Comparison of ENCODE assay signal across 9 cellular contexts in genomic region chr18:21820035-21820810, GRCh38.
DNase-seq lines count a peak whose midpoint lies in the region; ATAC-seq, FAIRE-seq and TF ChIP-seq lines count a peak whose summit lies in the region.
"Had no signal": no experiment of that assay in that cellular context is flagged by ENCODE, and none has a peak within 500 bp of the region (broad histone marks: within the 10 kb centered on the region; RNA-seq: fewer than 3 reads in every experiment).

No MANE protein-coding gene starts in this region.

- H3K27ac Mint-ChIP-seq in nephron progenitor cell, result no peak overlapping the region
- H3K27ac Mint-ChIP-seq in activated naive CD4-positive, alpha-beta T cell treated with anti-CD3 and anti-CD28 coated beads, Interleukin-2, amount 50 U/mL, for 72 hours, result no peak overlapping the region

- peaks cover 6% of the 10 kb centered on the region for H3K4me1 Mint-ChIP-seq in nephron progenitor cell

- H3K4me3 ChIP-seq in choroid plexus epithelial cell (ENCODE audit: low read depth, low read length), result no peak overlapping the region

- DNase-seq in LoVo (ENCODE audit: low spot score), result peak; percentile 2
- peak; percentile 67 for DNase-seq in choroid plexus epithelial cell (ENCODE audit: low read depth)
- no peak for DNase-seq in nephron progenitor cell
- DNase-seq in activated naive CD4-positive, alpha-beta T cell treated with anti-CD3 and anti-CD28 coated beads, Interleukin-2, amount 50 U/mL, for 72 hours (ENCODE audit: low spot score in 2 of 2), result no peak
- DNase-seq in putamen (ENCODE audit: low spot score), result no peak
- DNase-seq: NCI-H2029 treated with DMSO at 0.1 percent for 48 hours had no signal

- TF ChIP-seq CTCF in choroid plexus epithelial cell (conservative IDR thresholded peaks at IDR 0.05; ENCODE audit: low read depth, low read length) (peak; percentile 69), nephron progenitor cell (IDR thresholded peaks at IDR 0.05) (peak; percentile 58)

- H3K4me3 Mint-ChIP-seq in nephron progenitor cell, result no peak overlapping the region

- no peaks in the 10 kb centered on the region for H3K9me3 Mint-ChIP-seq in nephron progenitor cell
- no peaks in the 10 kb centered on the region for H3K9me3 Mint-ChIP-seq in activated naive CD4-positive, alpha-beta T cell treated with anti-CD3 and anti-CD28 coated beads, Interleukin-2, amount 50 U/mL, for 72 hours

- peaks cover 69% of the 10 kb centered on the region for H3K36me3 Mint-ChIP-seq in nephron progenitor cell (ENCODE audit: low read depth)
- H3K36me3 Mint-ChIP-seq in activated naive CD4-positive, alpha-beta T cell treated with anti-CD3 and anti-CD28 coated beads, Interleukin-2, amount 50 U/mL, for 72 hours, result peaks cover 6 to 14% of the 10 kb centered on the region in 2 donors

- peak; percentile 95 for FAIRE-seq in G401.6 (lab: Jason Lieb, UNC)

- no peaks in the 10 kb centered on the region for H3K27me3 Mint-ChIP-seq in nephron progenitor cell (ENCODE audit: low read depth, poor library complexity)

- no peak for ATAC-seq in activated naive CD4-positive, alpha-beta T cell treated with anti-CD3 and anti-CD28 coated beads, Interleukin-2, amount 50 U/mL, for 72 hours
- no peak for ATAC-seq in GM19463 (IDR thresholded peaks at IDR 0.05; ENCODE audit: unreplicated experiment)
- ATAC-seq in HG03432 (IDR thresholded peaks at IDR 0.05; ENCODE audit: unreplicated experiment), result no peak

Comparison
In these comparisons a context has a peak if more than half of its experiments do, and no peak if none do; other contexts are left out.
1. DNase-seq: peak in LoVo (single experiment) and choroid plexus epithelial cell (single experiment); none in nephron progenitor cell (single experiment), activated naive CD4-positive, alpha-beta T cell treated with anti-CD3 and anti-CD28 coated beads, Interleukin-2, amount 50 U/mL, for 72 hours (0 of 2) and putamen (single experiment).